Comparison of ENCODE assay signal across 9 cellular contexts in the genomic region with DNA sequence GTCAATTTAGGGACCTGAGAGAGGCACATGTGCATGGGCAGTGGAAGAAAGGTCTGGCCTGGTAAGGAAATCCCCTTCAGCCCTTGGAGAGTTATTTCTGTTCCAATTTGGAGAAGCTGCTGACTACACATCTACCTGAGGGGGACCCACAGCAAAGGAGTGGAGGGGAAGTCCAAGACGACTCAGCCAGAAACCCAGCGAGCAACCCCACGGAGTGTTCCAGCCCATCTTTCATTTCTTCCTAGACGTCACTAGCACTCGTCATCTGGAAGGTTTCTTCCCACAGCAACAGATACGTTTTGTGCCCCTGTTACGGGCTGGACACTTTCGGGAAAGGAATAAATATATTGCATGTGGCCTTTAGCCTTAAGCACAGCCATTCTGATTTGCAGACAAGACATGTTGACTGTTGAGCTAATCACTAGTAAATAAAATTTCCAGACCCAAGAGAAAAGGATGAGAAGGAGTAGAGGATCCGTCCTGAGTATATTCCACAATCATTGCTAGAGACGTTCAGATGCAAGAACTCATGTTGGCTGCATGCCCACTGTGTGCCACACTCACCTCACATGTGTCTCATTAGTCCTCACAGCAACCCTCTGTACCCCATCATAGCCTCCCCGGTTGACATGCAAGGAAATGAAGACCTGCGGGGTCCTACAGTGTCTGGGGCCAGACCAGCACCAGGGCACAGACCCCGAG.
DNase-seq lines count a peak whose midpoint lies in the region; ATAC-seq lines count a peak whose summit lies in the region.
"Had no signal": no experiment of that assay in that cellular context is flagged by ENCODE, and none has a peak within 500 bp of the region (broad histone marks: within the 10 kb centered on the region; RNA-seq: fewer than 3 reads in every experiment).

No MANE protein-coding gene starts in this region.

- ATAC-seq in GM18858 (IDR thresholded peaks at IDR 0.05; ENCODE audit: unreplicated experiment) (peak; percentile 62), GM21381 (IDR thresholded peaks at IDR 0.05; ENCODE audit: unreplicated experiment) (peak; percentile 53), HG03175 (IDR thresholded peaks at IDR 0.05; ENCODE audit: unreplicated experiment) (peak; percentile 48)
- no peak for ATAC-seq in effector memory CD8-positive, alpha-beta T cell (replicated peaks)

- peak; percentile 2 to 11 for DNase-seq in stimulated activated CD4-positive, alpha-beta T cell treated with anti-CD3 and anti-CD28 coated beads, Interleukin-12 subunit alpha, Interleukin-12 subunit beta, amount 100 ng/mL, for 24 hours (ENCODE audit: low read depth in 2 of 2)
- DNase-seq in NOMO-1 treated with dmso at 0.1 percent for 144 hours (lab: John Stamatoyannopoulos, UW; ENCODE audit: unreplicated experiment) (no peak), cerebellar nuclear complex (lab: John Stamatoyannopoulos, UW) (no peak), SKM-1 treated with dmso at 0.1 percent for 144 hours (lab: John Stamatoyannopoulos, UW; ENCODE audit: unreplicated experiment) (no peak)
- DNase-seq in effector memory CD8-positive, alpha-beta T cell, result no peak
- DNase-seq: KBM-7 had no signal

- H3K4me1 Mint-ChIP-seq in effector memory CD8-positive, alpha-beta T cell (ENCODE audit: low read depth in 2 of 2), result no peaks in the 10 kb centered on the region

- H3K27ac Mint-ChIP-seq in effector memory CD8-positive, alpha-beta T cell, result no peak overlapping the region

- no peaks in the 10 kb centered on the region for H3K9me3 Mint-ChIP-seq in effector memory CD8-positive, alpha-beta T cell

- H3K27me3 Mint-ChIP-seq in effector memory CD8-positive, alpha-beta T cell, result peaks cover 41 to 53% of the 10 kb centered on the region in 2 donors

- H3K36me3 Mint-ChIP-seq in effector memory CD8-positive, alpha-beta T cell (ENCODE audit: insufficient read depth), result no peaks in the 10 kb centered on the region

- no peak overlapping the region for H3K4me3 Mint-ChIP-seq in effector memory CD8-positive, alpha-beta T cell

Comparison
In these comparisons a context has a peak if more than half of its experiments do, and no peak if none do; other contexts are left out.
1. DNase-seq: peak in stimulated activated CD4-positive, alpha-beta T cell treated with anti-CD3 and anti-CD28 coated beads, Interleukin-12 subunit alpha, Interleukin-12 subunit beta, amount 100 ng/mL, for 24 hours (2 of 2); none in NOMO-1 treated with dmso at 0.1 percent for 144 hours (single experiment), cerebellar nuclear complex (0 of 2), effector memory CD8-positive, alpha-beta T cell (0 of 3) and SKM-1 treated with dmso at 0.1 percent for 144 hours (single experiment).